Comparison of ENCODE assay signal across 25 cellular contexts in genomic region chr2:36982467-36982866, GRCh38.
"Had no signal": no experiment of that assay in that cellular context is flagged by ENCODE, and none has a peak within 500 bp of the region (broad histone marks: within the 10 kb centered on the region; RNA-seq: fewer than 3 reads in every experiment).

No MANE protein-coding gene starts in this region.

- H3K27me3 Mint-ChIP-seq: naive thymus-derived CD8-positive, alpha-beta T cell; stimulated activated naive B cell treated with anti-CD40 and anti-IgM and Interleukin-4, amounts not matched to agents 10 μg/mL and 1 μg/mL and 100 μg/mL, for 72 hours; stimulated activated naive CD8-positive, alpha-beta T cell treated with anti-CD3 and anti-CD28 coated beads, Interleukin-15, amount 100 ng/mL, for 72 hours had no signal

- H3K9me3 Mint-ChIP-seq: stimulated activated naive B cell treated with anti-CD40 and anti-IgM and Interleukin-4, amounts not matched to agents 10 μg/mL and 1 μg/mL and 100 μg/mL, for 72 hours; stimulated activated naive CD8-positive, alpha-beta T cell treated with anti-CD3 and anti-CD28 coated beads, Interleukin-15, amount 100 ng/mL, for 72 hours had no signal

- H3K9me3 ChIP-seq: gastroesophageal sphincter, neutrophil, right lobe of liver, thoracic aorta, transverse colon had no signal

- DNase-seq: cortex of kidney; effector memory CD4-positive, alpha-beta T cell; kidney; left cardiac atrium; left ventricle myocardium superior; mesendoderm; naive thymus-derived CD8-positive, alpha-beta T cell; psoas muscle; retina; right lobe of liver; spleen; stimulated activated CD4-positive, alpha-beta T cell treated with anti-CD3 and anti-CD28 coated beads, Interleukin-15, amount 100 ng/mL, for 24 hours; stimulated activated CD4-positive, alpha-beta T cell treated with anti-CD3 and anti-CD28 coated beads, Interleukin-1b, Interleukin-23, amount 100 ng/mL, for 48 hours; stimulated activated CD4-positive, alpha-beta T cell treated with anti-CD3 and anti-CD28 coated beads, Interleukin-4, amount 100 ng/mL, for 24 hours; stimulated activated naive B cell treated with anti-CD40 and anti-IgM and Interleukin-4, amounts not matched to agents 10 μg/mL and 1 μg/mL and 100 μg/mL, for 72 hours; stimulated activated naive CD8-positive, alpha-beta T cell treated with anti-CD3 and anti-CD28 coated beads, Interleukin-15, amount 100 ng/mL, for 72 hours; transverse colon had no signal

- H3K4me3 Mint-ChIP-seq: naive thymus-derived CD8-positive, alpha-beta T cell; stimulated activated naive B cell treated with anti-CD40 and anti-IgM and Interleukin-4, amounts not matched to agents 10 μg/mL and 1 μg/mL and 100 μg/mL, for 72 hours; stimulated activated naive CD8-positive, alpha-beta T cell treated with anti-CD3 and anti-CD28 coated beads, Interleukin-15, amount 100 ng/mL, for 72 hours had no signal

- ATAC-seq: gastroesophageal sphincter; left cardiac atrium; left ventricle myocardium superior; naive thymus-derived CD8-positive, alpha-beta T cell; psoas muscle; right lobe of liver; stimulated activated naive B cell treated with anti-CD40 and anti-IgM and Interleukin-4, amounts not matched to agents 10 μg/mL and 1 μg/mL and 100 μg/mL, for 72 hours; stimulated activated naive CD8-positive, alpha-beta T cell treated with anti-CD3 and anti-CD28 coated beads, Interleukin-15, amount 100 ng/mL, for 72 hours had no signal

- H3K79me2 ChIP-seq: hepatocyte had no signal

- H3K27ac Mint-ChIP-seq: stimulated activated naive B cell treated with anti-CD40 and anti-IgM and Interleukin-4, amounts not matched to agents 10 μg/mL and 1 μg/mL and 100 μg/mL, for 72 hours; stimulated activated naive CD8-positive, alpha-beta T cell treated with anti-CD3 and anti-CD28 coated beads, Interleukin-15, amount 100 ng/mL, for 72 hours had no signal

- H3K4me2 ChIP-seq: hepatocyte had no signal

- H3K4me1 ChIP-seq: esophagus muscularis mucosa, gastroesophageal sphincter, psoas muscle, right lobe of liver, spleen had no signal

- H3K4me3 ChIP-seq: esophagus muscularis mucosa, gastroesophageal sphincter, hepatocyte, lung, psoas muscle, right lobe of liver, spleen, thoracic aorta, transverse colon had no signal

- H3K27me3 ChIP-seq: esophagus muscularis mucosa, gastroesophageal sphincter, hepatocyte, neutrophil, right lobe of liver, spleen, transverse colon had no signal

- H2AFZ ChIP-seq: hepatocyte had no signal

- H3K27ac ChIP-seq: epithelial cell of prostate, esophagus muscularis mucosa, gastroesophageal sphincter, hepatocyte, neutrophil, psoas muscle, right lobe of liver, spleen, thoracic aorta had no signal

- H3K4me1 Mint-ChIP-seq: stimulated activated naive B cell treated with anti-CD40 and anti-IgM and Interleukin-4, amounts not matched to agents 10 μg/mL and 1 μg/mL and 100 μg/mL, for 72 hours; stimulated activated naive CD8-positive, alpha-beta T cell treated with anti-CD3 and anti-CD28 coated beads, Interleukin-15, amount 100 ng/mL, for 72 hours had no signal

- FAIRE-seq: endometrium, kidney had no signal
